ENCODE assay signal across 9 cellular contexts in the genomic region with DNA sequence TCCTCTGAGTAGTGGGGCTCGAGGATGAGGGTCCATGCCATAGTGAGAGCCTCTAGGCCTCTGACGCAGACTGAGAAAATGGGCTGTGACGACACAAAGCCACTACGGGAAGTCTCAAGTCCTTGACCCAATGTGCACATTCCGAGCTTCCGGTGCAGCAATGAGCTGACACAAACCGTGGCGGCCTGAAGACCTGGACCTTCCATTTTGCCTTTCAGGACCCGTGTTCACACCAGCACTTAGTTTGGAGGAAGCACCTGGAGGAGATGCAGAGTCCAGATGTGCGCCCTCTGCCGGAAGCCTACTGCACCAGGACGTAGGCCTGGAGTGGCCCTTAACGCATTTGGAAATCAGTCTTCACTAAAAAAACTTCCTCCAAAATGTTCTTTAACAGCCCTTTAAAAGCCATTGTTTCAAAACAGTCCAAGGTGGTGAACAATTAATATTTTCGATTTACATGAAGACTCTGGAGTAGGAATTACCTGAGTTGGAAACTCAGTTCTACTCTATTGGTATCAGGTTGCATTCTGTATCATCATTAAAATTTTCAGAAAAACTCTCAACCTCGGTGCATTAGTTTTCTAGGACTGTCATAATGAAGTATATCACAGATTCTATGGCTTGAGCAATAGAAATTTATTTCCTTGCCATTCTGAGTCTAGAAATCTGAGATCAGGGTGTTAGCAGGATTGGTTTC. TPM values are rescaled to one million over a fixed set of nuclear protein-coding genes. Genes with fewer than 3 reads are reported as not detected.
DNase-seq lines count a peak whose midpoint lies in the region; ATAC-seq, FAIRE-seq and TF ChIP-seq lines count a peak whose summit lies in the region.
"Had no signal": no experiment of that assay in that cellular context is flagged by ENCODE, and none has a peak within 500 bp of the region (broad histone marks: within the 10 kb centered on the region; RNA-seq: fewer than 3 reads in every experiment).

No MANE protein-coding gene starts in this region.

- DNase-seq in WERI-Rb-1 (peak; percentile 30), bronchial epithelial cell (ENCODE audit: low read depth) (peak; percentile 40), lung (ENCODE audit: low spot score) (peak; percentile 76)
- DNase-seq in stimulated activated CD8-positive, alpha-beta memory T cell treated with anti-CD3 and anti-CD28 coated beads, Interleukin-7, amount 100 ng/mL, for 1 hour (ENCODE audit: low read depth in 2 of 2) = peak; percentile 38 to 45

- ATAC-seq in HG02885 (IDR thresholded peaks at IDR 0.05; ENCODE audit: poor library complexity, unreplicated experiment) = peak; percentile 47
- ATAC-seq in lung (ENCODE audit: insufficient read depth, low FRiP score) = peak; percentile 76
- ATAC-seq in HG02870 (IDR thresholded peaks at IDR 0.05; ENCODE audit: unreplicated experiment) = no peak
- no peak for ATAC-seq in SK-N-SH treated with all-trans-retinoic acid at 6 μM for 48 hours

- WGBS in lung, 2 donors = 47 to 48% methylated on average over 15 of the region's 15 CpGs

- no peaks in the 10 kb centered on the region for H3K27me3 ChIP-seq in BLaER1
- peaks cover 65% of the 10 kb centered on the region for H3K27me3 ChIP-seq in WERI-Rb-1 (ENCODE audit: insufficient read depth, low read depth, severe bottlenecking)
- H3K27me3 ChIP-seq in bronchial epithelial cell (ENCODE audit: control insufficient read depth, insufficient read depth, low read length) = no peaks in the 10 kb centered on the region
- no peaks in the 10 kb centered on the region for H3K27me3 ChIP-seq in lung (ENCODE audit: control insufficient read depth, insufficient read depth)

- peak overlapping the region; percentile 31; the same call in 1 of the 2 replicates for H3K9ac ChIP-seq in BLaER1

- TF ChIP-seq CTCF in WERI-Rb-1 (IDR thresholded peaks at IDR 0.05; ENCODE audit: low read depth, low read length) (peak; percentile 34; the same call in 1 of the 2 replicates), bronchial epithelial cell (IDR thresholded peaks at IDR 0.05; ENCODE audit: insufficient read depth, low read length, severe bottlenecking) (peak; percentile 85), lung (IDR thresholded peaks at IDR 0.05; ENCODE audit: control extremely low read depth, extremely low read depth) (peak; percentile 68)

- H3K4me1 ChIP-seq in BLaER1 (peaks cover 57% of the 10 kb centered on the region), lung (ENCODE audit: control insufficient read depth in 2 of 2, insufficient read depth in 2 of 2, low read length in 2 of 2) (peaks cover 3 to 8% of the 10 kb centered on the region in 2 donors)

- peaks cover 12% of the 10 kb centered on the region for H3K9me3 ChIP-seq in BLaER1
- peaks cover 6% of the 10 kb centered on the region for H3K9me3 ChIP-seq in WERI-Rb-1 (ENCODE audit: severe bottlenecking)
- no peaks in the 10 kb centered on the region for H3K9me3 ChIP-seq in lung (ENCODE audit: control insufficient read depth in 2 of 2, insufficient read depth in 1 of 2, low read length in 1 of 2)

- H3K4me3 ChIP-seq in BLaER1 (no peak overlapping the region), WERI-Rb-1 (ENCODE audit: low read depth, low read length) (no peak overlapping the region), bronchial epithelial cell (ENCODE audit: low read depth, low read length) (no peak overlapping the region), lung (no peak overlapping the region)

- peak overlapping the region; percentile 74 for H3K4me2 ChIP-seq in BLaER1

- FAIRE-seq in bronchial epithelial cell (lab: Jason Lieb, UNC) = no peak

- H3K27ac ChIP-seq in BLaER1 = peak overlapping the region; percentile 85
- no peak overlapping the region for H3K27ac ChIP-seq in WERI-Rb-1
- H3K27ac ChIP-seq in lung (ENCODE audit: low read depth in 1 of 2, low read length in 1 of 2) = peak overlapping the region in 1 of 2 donors; percentile 48

- no peaks in the 10 kb centered on the region for H3K36me3 ChIP-seq in BLaER1
- H3K36me3 ChIP-seq in WERI-Rb-1 = no peaks in the 10 kb centered on the region
- no peaks in the 10 kb centered on the region for H3K36me3 ChIP-seq in bronchial epithelial cell (ENCODE audit: control insufficient read depth, insufficient read depth, low read length)
- H3K36me3 ChIP-seq in lung (ENCODE audit: control insufficient read depth in 2 of 2, insufficient read depth in 2 of 2, low read length in 2 of 2) = no peaks in the 10 kb centered on the region

- H4K20me1 ChIP-seq in BLaER1 = no peaks in the 10 kb centered on the region

TF ChIP-seq in SK-N-SH treated with all-trans-retinoic acid at 6 μM for 48 hours, 23 proteins besides CTCF, POLR2A, EP300 and RAD21:
- TF ChIP-seq, protein P1, sequence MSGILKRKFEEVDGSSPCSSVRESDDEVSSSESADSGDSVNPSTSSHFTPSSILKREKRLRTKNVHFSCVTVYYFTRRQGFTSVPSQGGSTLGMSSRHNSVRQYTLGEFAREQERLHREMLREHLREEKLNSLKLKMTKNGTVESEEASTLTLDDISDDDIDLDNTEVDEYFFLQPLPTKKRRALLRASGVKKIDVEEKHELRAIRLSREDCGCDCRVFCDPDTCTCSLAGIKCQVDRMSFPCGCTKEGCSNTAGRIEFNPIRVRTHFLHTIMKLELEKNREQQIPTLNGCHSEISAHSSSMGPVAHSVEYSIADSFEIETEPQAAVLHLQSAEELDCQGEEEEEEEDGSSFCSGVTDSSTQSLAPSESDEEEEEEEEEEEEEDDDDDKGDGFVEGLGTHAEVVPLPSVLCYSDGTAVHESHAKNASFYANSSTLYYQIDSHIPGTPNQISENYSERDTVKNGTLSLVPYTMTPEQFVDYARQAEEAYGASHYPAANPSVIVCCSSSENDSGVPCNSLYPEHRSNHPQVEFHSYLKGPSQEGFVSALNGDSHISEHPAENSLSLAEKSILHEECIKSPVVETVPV (CRISPR knock-in tag; IDR thresholded peaks at IDR 0.05) = no peak
- TF ChIP-seq SNAI2 (CRISPR knock-in tag; IDR thresholded peaks at IDR 0.05) (no peak), ZNF565 (CRISPR knock-in tag; conservative IDR thresholded peaks at IDR 0.05; ENCODE audit: low read depth) (no peak), RARB (CRISPR knock-in tag; IDR thresholded peaks at IDR 0.05) (no peak), CSDC2 (CRISPR knock-in tag; IDR thresholded peaks at IDR 0.05) (no peak), OSR1 (CRISPR knock-in tag; IDR thresholded peaks at IDR 0.05) (no peak), ZFP30 (CRISPR knock-in tag; IDR thresholded peaks at IDR 0.05) (no peak)
- TF ChIP-seq, protein P2, sequence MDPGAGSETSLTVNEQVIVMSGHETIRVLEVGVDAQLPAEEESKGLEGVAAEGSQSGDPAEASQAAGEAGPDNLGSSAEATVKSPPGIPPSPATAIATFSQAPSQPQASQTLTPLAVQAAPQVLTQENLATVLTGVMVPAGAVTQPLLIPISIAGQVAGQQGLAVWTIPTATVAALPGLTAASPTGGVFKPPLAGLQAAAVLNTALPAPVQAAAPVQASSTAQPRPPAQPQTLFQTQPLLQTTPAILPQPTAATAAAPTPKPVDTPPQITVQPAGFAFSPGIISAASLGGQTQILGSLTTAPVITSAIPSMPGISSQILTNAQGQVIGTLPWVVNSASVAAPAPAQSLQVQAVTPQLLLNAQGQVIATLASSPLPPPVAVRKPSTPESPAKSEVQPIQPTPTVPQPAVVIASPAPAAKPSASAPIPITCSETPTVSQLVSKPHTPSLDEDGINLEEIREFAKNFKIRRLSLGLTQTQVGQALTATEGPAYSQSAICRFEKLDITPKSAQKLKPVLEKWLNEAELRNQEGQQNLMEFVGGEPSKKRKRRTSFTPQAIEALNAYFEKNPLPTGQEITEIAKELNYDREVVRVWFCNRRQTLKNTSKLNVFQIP (CRISPR knock-in tag; IDR thresholded peaks at IDR 0.05; ENCODE audit: borderline replicate concordance, low read depth) = no peak

RNA-seq across cellular contexts. Expression of gene BMP10, which starts 33.9 kb away (rescaled TPM):
- total RNA-seq in bronchial epithelial cell (not detected in 2 replicates), lung (under 1 TPM in 1 of 2 donors, not detected in 1; 0.31 TPM)
- not detected for polyA plus RNA-seq in lung
- total RNA-seq: mononuclear cell had no signal

Comparison
In these comparisons a context has a peak if more than half of its experiments do, and no peak if none do; other contexts are left out.
1. ATAC-seq: peak in HG02885 (single experiment) and lung (single experiment); none in HG02870 (single experiment) and SK-N-SH treated with all-trans-retinoic acid at 6 μM for 48 hours (single experiment).
2. CTCF ChIP-seq: peak in every context shown above with its lines; median percentile 85 in bronchial epithelial cell; 68 in lung; 34 in WERI-Rb-1.
3. Peak in every context shown above with its lines, with median percentiles within 50 percentile points of each other: DNase-seq.